1 cellular context compared by ENCODE assay signal in the genomic region with DNA sequence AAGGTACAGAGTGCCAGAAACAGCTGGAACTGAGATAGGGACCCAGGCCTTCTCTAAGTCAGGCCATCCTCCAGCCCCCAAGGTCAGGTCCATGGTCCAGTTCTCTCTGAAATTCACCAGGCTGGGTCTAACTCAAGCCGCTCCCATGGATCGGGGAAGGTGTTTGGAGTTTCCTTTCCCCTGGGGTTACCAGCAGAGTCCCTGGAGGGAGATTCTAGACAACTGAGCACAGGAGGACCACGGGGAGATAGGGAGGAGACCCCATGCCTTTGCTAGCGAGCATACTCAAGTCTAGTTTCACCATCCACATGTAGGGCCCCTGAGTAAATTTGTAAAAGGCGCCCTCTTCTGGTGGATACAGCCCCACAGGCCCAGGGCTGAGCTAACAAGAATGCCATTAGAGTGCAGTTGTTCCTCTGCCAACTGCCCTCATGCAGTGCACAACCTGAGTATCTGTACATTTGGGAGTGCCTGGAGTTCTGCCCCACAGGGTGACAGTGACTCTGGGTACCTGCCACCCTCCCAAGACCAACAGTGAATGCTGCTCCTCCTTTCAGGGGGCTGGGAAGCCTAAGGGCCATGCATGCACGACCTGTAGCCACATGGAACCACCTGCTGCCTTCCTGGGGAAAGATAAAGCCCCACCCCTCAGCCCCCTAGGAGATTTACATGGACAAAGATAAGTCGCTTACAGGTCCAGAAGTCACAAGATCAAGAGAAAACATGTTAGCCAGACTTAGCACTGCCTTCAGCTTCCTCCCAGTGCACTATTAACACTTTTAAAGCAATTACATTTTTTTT.
TF ChIP-seq lines count a peak whose summit lies in the region.

No MANE protein-coding gene starts in this region.

TF ChIP-seq in K562, 482 proteins besides CTCF, POLR2A, EP300 and RAD21 (continued from another document and continues in another):
- TF ChIP-seq UBTF (IDR thresholded peaks at IDR 0.05; ENCODE audit: borderline replicate concordance in 1 of 2, low read depth in 2 of 2, low read length in 2 of 2): no peak
- no peak for TF ChIP-seq ZNF316 (IDR thresholded peaks at IDR 0.05)
- TF ChIP-seq ETS2 (tag; IDR thresholded peaks at IDR 0.05; ENCODE audit: borderline replicate concordance, poor library complexity, severe bottlenecking): no peak
- 0 out of 2 replicates have a peak, but pooled peaks have one; percentile 44 for TF ChIP-seq DPF2 (IDR thresholded peaks at IDR 0.05)
- no peak for TF ChIP-seq ETV1 (tag; conservative IDR thresholded peaks at IDR 0.05; ENCODE audit: low read depth)
- TF ChIP-seq ZNF589 (CRISPR knock-in tag; IDR thresholded peaks at IDR 0.05; ENCODE audit: low read depth): no peak
- TF ChIP-seq ZBTB26 (CRISPR knock-in tag; IDR thresholded peaks at IDR 0.05): no peak
- TF ChIP-seq, protein P1, sequence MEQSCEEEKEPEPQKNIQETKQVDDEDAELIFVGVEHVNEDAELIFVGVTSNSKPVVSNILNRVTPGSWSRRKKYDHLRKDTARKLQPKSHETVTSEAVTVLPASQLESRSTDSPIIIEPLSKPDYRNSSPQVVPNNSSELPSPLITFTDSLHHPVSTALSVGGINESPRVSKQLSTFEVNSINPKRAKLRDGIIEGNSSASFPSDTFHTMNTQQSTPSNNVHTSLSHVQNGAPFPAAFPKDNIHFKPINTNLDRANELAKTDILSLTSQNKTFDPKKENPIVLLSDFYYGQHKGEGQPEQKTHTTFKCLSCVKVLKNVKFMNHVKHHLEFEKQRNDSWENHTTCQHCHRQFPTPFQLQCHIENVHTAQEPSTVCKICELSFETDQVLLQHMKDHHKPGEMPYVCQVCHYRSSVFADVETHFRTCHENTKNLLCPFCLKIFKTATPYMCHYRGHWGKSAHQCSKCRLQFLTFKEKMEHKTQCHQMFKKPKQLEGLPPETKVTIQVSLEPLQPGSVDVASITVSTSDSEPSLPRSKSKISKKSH (CRISPR knock-in tag; IDR thresholded peaks at IDR 0.05): no peak
- TF ChIP-seq, protein P2, sequence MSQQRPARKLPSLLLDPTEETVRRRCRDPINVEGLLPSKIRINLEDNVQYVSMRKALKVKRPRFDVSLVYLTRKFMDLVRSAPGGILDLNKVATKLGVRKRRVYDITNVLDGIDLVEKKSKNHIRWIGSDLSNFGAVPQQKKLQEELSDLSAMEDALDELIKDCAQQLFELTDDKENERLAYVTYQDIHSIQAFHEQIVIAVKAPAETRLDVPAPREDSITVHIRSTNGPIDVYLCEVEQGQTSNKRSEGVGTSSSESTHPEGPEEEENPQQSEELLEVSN (IDR thresholded peaks at IDR 0.05; ENCODE audit: borderline replicate concordance in 1 of 2, extremely low read depth in 1 of 2, insufficient read depth in 1 of 2, insufficient read length in 1 of 2, low read depth in 1 of 2, low read length in 1 of 2, poor library complexity in 1 of 2, severe bottlenecking in 1 of 2): no peak
- TF ChIP-seq ZNF23 (CRISPR knock-in tag; IDR thresholded peaks at IDR 0.05): 0 out of 2 replicates have a peak, but pooled peaks have one; percentile 12
- TF ChIP-seq NEUROD1 (IDR thresholded peaks at IDR 0.05; ENCODE audit: borderline replicate concordance, low read depth, low read length, partially characterized antibody): no peak
- TF ChIP-seq MBD2 (IDR thresholded peaks at IDR 0.05; ENCODE audit: borderline replicate concordance, low read depth): no peak
- no peak for TF ChIP-seq ZBED1 (IDR thresholded peaks at IDR 0.05)
- peak; percentile 48; the same call in 1 of the 2 replicates for TF ChIP-seq TOE1 (IDR thresholded peaks at IDR 0.05; ENCODE audit: borderline replicate concordance)
- no peak for TF ChIP-seq TOE1 (CRISPR knock-in tag; IDR thresholded peaks at IDR 0.05; ENCODE audit: borderline replicate concordance, low read depth)
- TF ChIP-seq PHF20 (IDR thresholded peaks at IDR 0.05; ENCODE audit: partially characterized antibody): no peak
- no peak for TF ChIP-seq RFX1 (IDR thresholded peaks at IDR 0.05)
- TF ChIP-seq CHD1 (IDR thresholded peaks at IDR 0.05; ENCODE audit: low read length): no peak
- TF ChIP-seq, protein P3, sequence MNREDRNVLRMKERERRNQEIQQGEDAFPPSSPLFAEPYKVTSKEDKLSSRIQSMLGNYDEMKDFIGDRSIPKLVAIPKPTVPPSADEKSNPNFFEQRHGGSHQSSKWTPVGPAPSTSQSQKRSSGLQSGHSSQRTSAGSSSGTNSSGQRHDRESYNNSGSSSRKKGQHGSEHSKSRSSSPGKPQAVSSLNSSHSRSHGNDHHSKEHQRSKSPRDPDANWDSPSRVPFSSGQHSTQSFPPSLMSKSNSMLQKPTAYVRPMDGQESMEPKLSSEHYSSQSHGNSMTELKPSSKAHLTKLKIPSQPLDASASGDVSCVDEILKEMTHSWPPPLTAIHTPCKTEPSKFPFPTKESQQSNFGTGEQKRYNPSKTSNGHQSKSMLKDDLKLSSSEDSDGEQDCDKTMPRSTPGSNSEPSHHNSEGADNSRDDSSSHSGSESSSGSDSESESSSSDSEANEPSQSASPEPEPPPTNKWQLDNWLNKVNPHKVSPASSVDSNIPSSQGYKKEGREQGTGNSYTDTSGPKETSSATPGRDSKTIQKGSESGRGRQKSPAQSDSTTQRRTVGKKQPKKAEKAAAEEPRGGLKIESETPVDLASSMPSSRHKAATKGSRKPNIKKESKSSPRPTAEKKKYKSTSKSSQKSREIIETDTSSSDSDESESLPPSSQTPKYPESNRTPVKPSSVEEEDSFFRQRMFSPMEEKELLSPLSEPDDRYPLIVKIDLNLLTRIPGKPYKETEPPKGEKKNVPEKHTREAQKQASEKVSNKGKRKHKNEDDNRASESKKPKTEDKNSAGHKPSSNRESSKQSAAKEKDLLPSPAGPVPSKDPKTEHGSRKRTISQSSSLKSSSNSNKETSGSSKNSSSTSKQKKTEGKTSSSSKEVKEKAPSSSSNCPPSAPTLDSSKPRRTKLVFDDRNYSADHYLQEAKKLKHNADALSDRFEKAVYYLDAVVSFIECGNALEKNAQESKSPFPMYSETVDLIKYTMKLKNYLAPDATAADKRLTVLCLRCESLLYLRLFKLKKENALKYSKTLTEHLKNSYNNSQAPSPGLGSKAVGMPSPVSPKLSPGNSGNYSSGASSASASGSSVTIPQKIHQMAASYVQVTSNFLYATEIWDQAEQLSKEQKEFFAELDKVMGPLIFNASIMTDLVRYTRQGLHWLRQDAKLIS (CRISPR knock-in tag; IDR thresholded peaks at IDR 0.05): no peak
- TF ChIP-seq, protein P4, sequence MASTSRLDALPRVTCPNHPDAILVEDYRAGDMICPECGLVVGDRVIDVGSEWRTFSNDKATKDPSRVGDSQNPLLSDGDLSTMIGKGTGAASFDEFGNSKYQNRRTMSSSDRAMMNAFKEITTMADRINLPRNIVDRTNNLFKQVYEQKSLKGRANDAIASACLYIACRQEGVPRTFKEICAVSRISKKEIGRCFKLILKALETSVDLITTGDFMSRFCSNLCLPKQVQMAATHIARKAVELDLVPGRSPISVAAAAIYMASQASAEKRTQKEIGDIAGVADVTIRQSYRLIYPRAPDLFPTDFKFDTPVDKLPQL (IDR thresholded peaks at IDR 0.05; ENCODE audit: extremely low read depth, insufficient read length): no peak
- TF ChIP-seq TCF3 (CRISPR knock-in tag; IDR thresholded peaks at IDR 0.05): peak; percentile 37; the same call in 1 of the 2 replicates
- TF ChIP-seq MYC (IDR thresholded peaks at IDR 0.05; ENCODE audit: low read depth, low read length): peak; percentile 82
- no peak; the same call in 1 of the 2 replicates for TF ChIP-seq MYC (CRISPR knock-in tag; IDR thresholded peaks at IDR 0.05; ENCODE audit: borderline replicate concordance, low read depth)
- TF ChIP-seq, protein P5, sequence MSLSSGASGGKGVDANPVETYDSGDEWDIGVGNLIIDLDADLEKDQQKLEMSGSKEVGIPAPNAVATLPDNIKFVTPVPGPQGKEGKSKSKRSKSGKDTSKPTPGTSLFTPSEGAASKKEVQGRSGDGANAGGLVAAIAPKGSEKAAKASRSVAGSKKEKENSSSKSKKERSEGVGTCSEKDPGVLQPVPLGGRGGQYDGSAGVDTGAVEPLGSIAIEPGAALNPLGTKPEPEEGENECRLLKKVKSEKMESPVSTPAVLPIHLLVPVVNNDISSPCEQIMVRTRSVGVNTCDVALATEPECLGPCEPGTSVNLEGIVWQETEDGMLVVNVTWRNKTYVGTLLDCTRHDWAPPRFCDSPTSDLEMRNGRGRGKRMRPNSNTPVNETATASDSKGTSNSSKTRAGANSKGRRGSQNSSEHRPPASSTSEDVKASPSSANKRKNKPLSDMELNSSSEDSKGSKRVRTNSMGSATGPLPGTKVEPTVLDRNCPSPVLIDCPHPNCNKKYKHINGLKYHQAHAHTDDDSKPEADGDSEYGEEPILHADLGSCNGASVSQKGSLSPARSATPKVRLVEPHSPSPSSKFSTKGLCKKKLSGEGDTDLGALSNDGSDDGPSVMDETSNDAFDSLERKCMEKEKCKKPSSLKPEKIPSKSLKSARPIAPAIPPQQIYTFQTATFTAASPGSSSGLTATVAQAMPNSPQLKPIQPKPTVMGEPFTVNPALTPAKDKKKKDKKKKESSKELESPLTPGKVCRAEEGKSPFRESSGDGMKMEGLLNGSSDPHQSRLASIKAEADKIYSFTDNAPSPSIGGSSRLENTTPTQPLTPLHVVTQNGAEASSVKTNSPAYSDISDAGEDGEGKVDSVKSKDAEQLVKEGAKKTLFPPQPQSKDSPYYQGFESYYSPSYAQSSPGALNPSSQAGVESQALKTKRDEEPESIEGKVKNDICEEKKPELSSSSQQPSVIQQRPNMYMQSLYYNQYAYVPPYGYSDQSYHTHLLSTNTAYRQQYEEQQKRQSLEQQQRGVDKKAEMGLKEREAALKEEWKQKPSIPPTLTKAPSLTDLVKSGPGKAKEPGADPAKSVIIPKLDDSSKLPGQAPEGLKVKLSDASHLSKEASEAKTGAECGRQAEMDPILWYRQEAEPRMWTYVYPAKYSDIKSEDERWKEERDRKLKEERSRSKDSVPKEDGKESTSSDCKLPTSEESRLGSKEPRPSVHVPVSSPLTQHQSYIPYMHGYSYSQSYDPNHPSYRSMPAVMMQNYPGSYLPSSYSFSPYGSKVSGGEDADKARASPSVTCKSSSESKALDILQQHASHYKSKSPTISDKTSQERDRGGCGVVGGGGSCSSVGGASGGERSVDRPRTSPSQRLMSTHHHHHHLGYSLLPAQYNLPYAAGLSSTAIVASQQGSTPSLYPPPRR (CRISPR knock-in tag; IDR thresholded peaks at IDR 0.05; ENCODE audit: borderline replicate concordance): no peak
- peak; percentile 92 for TF ChIP-seq ARID2 (IDR thresholded peaks at IDR 0.05)
- TF ChIP-seq, protein P6, sequence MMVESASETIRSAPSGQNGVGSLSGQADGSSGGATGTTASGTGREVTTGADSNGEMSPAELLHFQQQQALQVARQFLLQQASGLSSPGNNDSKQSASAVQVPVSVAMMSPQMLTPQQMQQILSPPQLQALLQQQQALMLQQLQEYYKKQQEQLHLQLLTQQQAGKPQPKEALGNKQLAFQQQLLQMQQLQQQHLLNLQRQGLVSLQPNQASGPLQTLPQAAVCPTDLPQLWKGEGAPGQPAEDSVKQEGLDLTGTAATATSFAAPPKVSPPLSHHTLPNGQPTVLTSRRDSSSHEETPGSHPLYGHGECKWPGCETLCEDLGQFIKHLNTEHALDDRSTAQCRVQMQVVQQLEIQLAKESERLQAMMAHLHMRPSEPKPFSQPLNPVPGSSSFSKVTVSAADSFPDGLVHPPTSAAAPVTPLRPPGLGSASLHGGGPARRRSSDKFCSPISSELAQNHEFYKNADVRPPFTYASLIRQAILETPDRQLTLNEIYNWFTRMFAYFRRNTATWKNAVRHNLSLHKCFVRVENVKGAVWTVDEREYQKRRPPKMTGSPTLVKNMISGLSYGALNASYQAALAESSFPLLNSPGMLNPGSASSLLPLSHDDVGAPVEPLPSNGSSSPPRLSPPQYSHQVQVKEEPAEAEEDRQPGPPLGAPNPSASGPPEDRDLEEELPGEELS (CRISPR knock-in tag; IDR thresholded peaks at IDR 0.05; ENCODE audit: borderline replicate concordance): no peak
- TF ChIP-seq, protein P7, sequence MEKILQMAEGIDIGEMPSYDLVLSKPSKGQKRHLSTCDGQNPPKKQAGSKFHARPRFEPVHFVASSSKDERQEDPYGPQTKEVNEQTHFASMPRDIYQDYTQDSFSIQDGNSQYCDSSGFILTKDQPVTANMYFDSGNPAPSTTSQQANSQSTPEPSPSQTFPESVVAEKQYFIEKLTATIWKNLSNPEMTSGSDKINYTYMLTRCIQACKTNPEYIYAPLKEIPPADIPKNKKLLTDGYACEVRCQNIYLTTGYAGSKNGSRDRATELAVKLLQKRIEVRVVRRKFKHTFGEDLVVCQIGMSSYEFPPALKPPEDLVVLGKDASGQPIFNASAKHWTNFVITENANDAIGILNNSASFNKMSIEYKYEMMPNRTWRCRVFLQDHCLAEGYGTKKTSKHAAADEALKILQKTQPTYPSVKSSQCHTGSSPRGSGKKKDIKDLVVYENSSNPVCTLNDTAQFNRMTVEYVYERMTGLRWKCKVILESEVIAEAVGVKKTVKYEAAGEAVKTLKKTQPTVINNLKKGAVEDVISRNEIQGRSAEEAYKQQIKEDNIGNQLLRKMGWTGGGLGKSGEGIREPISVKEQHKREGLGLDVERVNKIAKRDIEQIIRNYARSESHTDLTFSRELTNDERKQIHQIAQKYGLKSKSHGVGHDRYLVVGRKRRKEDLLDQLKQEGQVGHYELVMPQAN (IDR thresholded peaks at IDR 0.05; ENCODE audit: borderline replicate concordance): peak; percentile 75; the same call in 1 of the 2 replicates
- no peak for TF ChIP-seq VEZF1 (CRISPR knock-in tag; IDR thresholded peaks at IDR 0.05)
